ENCODE assay signal across 12 cellular contexts in the genomic region with DNA sequence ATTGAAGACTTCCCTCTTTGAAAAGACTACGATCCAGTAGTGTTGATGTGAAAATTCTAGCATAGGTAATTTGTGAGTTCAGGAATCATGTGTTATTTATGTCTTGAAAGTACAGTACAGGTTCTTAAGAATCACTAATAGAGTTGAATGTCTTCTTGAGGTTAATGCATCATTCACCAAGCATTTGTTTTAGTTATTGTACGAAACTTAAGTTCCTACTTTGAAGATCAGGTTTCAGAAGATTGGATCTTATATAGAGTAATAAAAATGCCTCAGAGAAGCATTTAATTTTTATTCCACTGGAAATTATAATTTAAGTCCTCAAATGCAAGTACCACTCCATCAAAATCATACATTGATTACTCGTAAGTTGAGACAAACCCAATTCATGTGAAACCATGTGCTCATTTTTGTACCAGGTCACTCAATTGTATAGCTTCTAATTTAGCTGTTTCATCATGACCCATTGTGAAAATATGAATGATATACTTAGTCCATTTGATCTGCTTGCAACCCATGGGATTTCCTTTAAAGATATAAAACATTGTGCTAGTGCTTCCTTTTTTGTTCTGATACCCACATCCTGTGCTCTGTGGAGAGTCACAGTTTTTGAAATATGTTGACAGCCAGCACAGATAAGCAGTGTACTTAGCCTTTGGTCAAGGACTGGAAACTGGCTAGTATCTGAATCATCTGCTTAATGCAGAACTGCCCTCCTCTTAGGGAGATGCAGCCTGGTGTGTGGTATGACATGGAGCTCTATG. TPM values are rescaled to one million over a fixed set of nuclear protein-coding genes. Genes with fewer than 3 reads are reported as not detected.
DNase-seq lines count a peak whose midpoint lies in the region; ATAC-seq and FAIRE-seq lines count a peak whose summit lies in the region.
"Had no signal": no experiment of that assay in that cellular context is flagged by ENCODE, and none has a peak within 500 bp of the region (broad histone marks: within the 10 kb centered on the region; RNA-seq: fewer than 3 reads in every experiment).

No MANE protein-coding gene starts in this region.

- no peaks in the 10 kb centered on the region for H3K36me3 Mint-ChIP-seq in activated T-helper 1 cell treated with anti-CD3 and anti-CD28 coated beads, Interleukin-12 subunit alpha, Interleukin-12 subunit beta, Interleukin-2, Interleukin-4 antibody, amounts not matched to agents 30 ng/mL and 10 ng/mL and 1 ng/mL, durations not matched to agents 14 hours and 24 hours and 36 hours (ENCODE audit: low read depth)
- H3K36me3 Mint-ChIP-seq: memory B cell had no signal

- ATAC-seq in GM21576 (IDR thresholded peaks at IDR 0.05; ENCODE audit: unreplicated experiment) = no peak

- H3K27ac Mint-ChIP-seq in activated T-helper 1 cell treated with anti-CD3 and anti-CD28 coated beads, Interleukin-12 subunit alpha, Interleukin-12 subunit beta, Interleukin-2, Interleukin-4 antibody, amounts not matched to agents 30 ng/mL and 10 ng/mL and 1 ng/mL, durations not matched to agents 14 hours and 24 hours and 36 hours = peak overlapping the region; percentile 6
- H3K27ac Mint-ChIP-seq: memory B cell had no signal

- intact Hi-C loops in activated T-helper 1 cell treated with anti-CD3 and anti-CD28 coated beads, Interleukin-12 subunit alpha, Interleukin-12 subunit beta, Interleukin-2, Interleukin-4 antibody, amounts not matched to agents 30 ng/mL and 10 ng/mL and 1 ng/mL, durations not matched to agents 14 hours and 24 hours and 36 hours (cut with micrococcal nuclease) = loop anchor here (1.0 to 10.0 kb wide), 4 partner anchors 23 to 621 kb away; partner anchors contain the start of gene RAB27B

- no peaks in the 10 kb centered on the region for H3K9me3 Mint-ChIP-seq in activated T-helper 1 cell treated with anti-CD3 and anti-CD28 coated beads, Interleukin-12 subunit alpha, Interleukin-12 subunit beta, Interleukin-2, Interleukin-4 antibody, amounts not matched to agents 30 ng/mL and 10 ng/mL and 1 ng/mL, durations not matched to agents 14 hours and 24 hours and 36 hours
- H3K9me3 Mint-ChIP-seq: memory B cell had no signal

- DNase-seq in AG20443 (ENCODE audit: low spot score) = peak; percentile 37
- peak; percentile 23 for DNase-seq in HTR-8/SVneo (ENCODE audit: insufficient read length, low spot score)
- DNase-seq in activated T-helper 1 cell treated with anti-CD3 and anti-CD28 coated beads, Interleukin-12 subunit alpha, Interleukin-12 subunit beta, Interleukin-2, Interleukin-4 antibody, amounts not matched to agents 30 ng/mL and 10 ng/mL and 1 ng/mL, durations not matched to agents 14 hours and 24 hours and 36 hours (ENCODE audit: low spot score) = peak; percentile 11
- DNase-seq in left kidney (ENCODE audit: low read depth, low spot score) = peak; percentile 41
- no peak for DNase-seq in GM19239 (ENCODE audit: insufficient read length, low spot score)
- DNase-seq in stimulated activated CD4-positive, alpha-beta T cell treated with anti-CD3 and anti-CD28 coated beads, Interleukin-4, amount 100 ng/mL, for 1 hour = no peak
- no peak for DNase-seq in stimulated activated CD4-positive, alpha-beta T cell treated with anti-CD3 and anti-CD28 coated beads, Interleukin-4, amount 100 ng/mL, for 24 hours
- DNase-seq: caudate nucleus, GOT3, NCI-H1105 treated with DMSO at 0.1 percent for 48 hours had no signal

- FAIRE-seq in HTR-8/SVneo (lab: Jason Lieb, UNC) = peak; percentile 33
- no peak for FAIRE-seq in GM19239 (lab: Jason Lieb, UNC)

- no peak overlapping the region for H3K4me3 Mint-ChIP-seq in activated T-helper 1 cell treated with anti-CD3 and anti-CD28 coated beads, Interleukin-12 subunit alpha, Interleukin-12 subunit beta, Interleukin-2, Interleukin-4 antibody, amounts not matched to agents 30 ng/mL and 10 ng/mL and 1 ng/mL, durations not matched to agents 14 hours and 24 hours and 36 hours
- H3K4me3 Mint-ChIP-seq: memory B cell had no signal

- H3K4me1 Mint-ChIP-seq in activated T-helper 1 cell treated with anti-CD3 and anti-CD28 coated beads, Interleukin-12 subunit alpha, Interleukin-12 subunit beta, Interleukin-2, Interleukin-4 antibody, amounts not matched to agents 30 ng/mL and 10 ng/mL and 1 ng/mL, durations not matched to agents 14 hours and 24 hours and 36 hours (ENCODE audit: low read depth) = peaks cover 10% of the 10 kb centered on the region

- H3K27me3 Mint-ChIP-seq in activated T-helper 1 cell treated with anti-CD3 and anti-CD28 coated beads, Interleukin-12 subunit alpha, Interleukin-12 subunit beta, Interleukin-2, Interleukin-4 antibody, amounts not matched to agents 30 ng/mL and 10 ng/mL and 1 ng/mL, durations not matched to agents 14 hours and 24 hours and 36 hours (ENCODE audit: insufficient read depth) = peaks cover 4% of the 10 kb centered on the region

RNA-seq across cellular contexts. Expression of gene RAB27B, which starts 22.5 kb away (rescaled TPM):
- total RNA-seq in activated T-helper 1 cell treated with anti-CD3 and anti-CD28 coated beads, Interleukin-12 subunit alpha, Interleukin-12 subunit beta, Interleukin-2, Interleukin-4 antibody, amounts not matched to agents 30 ng/mL and 10 ng/mL and 1 ng/mL, durations not matched to agents 14 hours and 24 hours and 36 hours = 0.10 and 0.21 TPM in 2 replicates

Comparison
In these comparisons a context has a peak if more than half of its experiments do, and no peak if none do; other contexts are left out.
1. DNase-seq: peak in AG20443 (single experiment), HTR-8/SVneo (single experiment), activated T-helper 1 cell treated with anti-CD3 and anti-CD28 coated beads, Interleukin-12 subunit alpha, Interleukin-12 subunit beta, Interleukin-2, Interleukin-4 antibody, amounts not matched to agents 30 ng/mL and 10 ng/mL and 1 ng/mL, durations not matched to agents 14 hours and 24 hours and 36 hours (single experiment) and left kidney (single experiment); none in GM19239 (single experiment), stimulated activated CD4-positive, alpha-beta T cell treated with anti-CD3 and anti-CD28 coated beads, Interleukin-4, amount 100 ng/mL, for 1 hour (single experiment) and stimulated activated CD4-positive, alpha-beta T cell treated with anti-CD3 and anti-CD28 coated beads, Interleukin-4, amount 100 ng/mL, for 24 hours (single experiment).